8 cellular contexts compared by ENCODE assay signal in genomic region chr15:43518073-43518761, GRCh38. TPM values are rescaled to one million over a fixed set of nuclear protein-coding genes. Genes with fewer than 3 reads are reported as not detected.
DNase-seq lines count a peak whose midpoint lies in the region; ATAC-seq and TF ChIP-seq lines count a peak whose summit lies in the region.

No MANE protein-coding gene starts in this region.

- CTCF ChIA-PET in AG04449 (lab: Yijun Ruan, JAX), result interaction anchor here (0.8 to 1.5 kb wide), 3 partner anchors 8 to 83 kb away, joined by 3 to 6 read pairs (median 3); no protein-coding TSS in a partner anchor

- H3K9me3 Mint-ChIP-seq in HFFc6, result no peaks in the 10 kb centered on the region
- H3K9me3 Mint-ChIP-seq in natural killer cell treated with Interleukin-12 subunit alpha and Interleukin-12 subunit beta and Interleukin-15 and Interleukin-18, amount 100 ng/mL, for 72 hours, result no peaks in the 10 kb centered on the region

- H3K4me3 ChIP-seq in AG04449 (ENCODE audit: low read depth, low read length) (peak overlapping the region; percentile 98), fibroblast of pulmonary artery (replicated peaks; ENCODE audit: low read depth, low read length) (peak overlapping the region; percentile 59)

- POLR2A ChIA-PET in AG04449 (lab: Yijun Ruan, JAX), result interaction anchor here (0.6 to 2.1 kb wide), 4 partner anchors 9 to 142 kb away, joined by 3 to 7 read pairs (median 4); no protein-coding TSS in a partner anchor

- peak; percentile 38 for ATAC-seq in T-helper 17 cell
- ATAC-seq in natural killer cell treated with Interleukin-12 subunit alpha and Interleukin-12 subunit beta and Interleukin-15 and Interleukin-18, amount 100 ng/mL, for 72 hours, result peak in 1 of 2 donors; percentile 30
- ATAC-seq in HG02588 (IDR thresholded peaks at IDR 0.05; ENCODE audit: unreplicated experiment), result no peak
- ATAC-seq in GM19395 (IDR thresholded peaks at IDR 0.05; ENCODE audit: unreplicated experiment), result no peak

- DNase-seq in AG04449 (ENCODE audit: low read depth, low spot score) (no peak), HFFc6 (no peak), T-helper 17 cell (no peak), fibroblast of pulmonary artery (ENCODE audit: low read depth) (peak; percentile 22), 8988T (no peak)
- DNase-seq in natural killer cell treated with Interleukin-12 subunit alpha and Interleukin-12 subunit beta and Interleukin-15 and Interleukin-18, amount 100 ng/mL, for 72 hours (ENCODE audit: low spot score), result no peak

- peak overlapping the region; percentile 90 for H3K27ac Mint-ChIP-seq in HFFc6
- peak overlapping the region; percentile 91 for H3K27ac Mint-ChIP-seq in T-helper 17 cell
- H3K27ac Mint-ChIP-seq in natural killer cell treated with Interleukin-12 subunit alpha and Interleukin-12 subunit beta and Interleukin-15 and Interleukin-18, amount 100 ng/mL, for 72 hours, result no peak overlapping the region

- H3K27me3 Mint-ChIP-seq in HFFc6 (ENCODE audit: insufficient read depth), result peaks cover 2% of the 10 kb centered on the region
- H3K27me3 Mint-ChIP-seq in T-helper 17 cell, result peaks cover 20% of the 10 kb centered on the region
- peaks cover 28 to 42% of the 10 kb centered on the region in 2 donors for H3K27me3 Mint-ChIP-seq in natural killer cell treated with Interleukin-12 subunit alpha and Interleukin-12 subunit beta and Interleukin-15 and Interleukin-18, amount 100 ng/mL, for 72 hours

- TF ChIP-seq CTCF in AG04449 (IDR thresholded peaks at IDR 0.05; ENCODE audit: insufficient read depth, low read length, missing control alignments), result no peak
- TF ChIP-seq CTCF in HFFc6 (IDR thresholded peaks at IDR 0.05), result no peak
- TF ChIP-seq CTCF in fibroblast of pulmonary artery (IDR thresholded peaks at IDR 0.05; ENCODE audit: low read length, missing control alignments), result no peak

- peaks cover 27% of the 10 kb centered on the region for H3K36me3 Mint-ChIP-seq in HFFc6 (ENCODE audit: low read depth)
- H3K36me3 Mint-ChIP-seq in T-helper 17 cell (ENCODE audit: low read depth), result peaks cover 12% of the 10 kb centered on the region
- no peaks in the 10 kb centered on the region for H3K36me3 Mint-ChIP-seq in natural killer cell treated with Interleukin-12 subunit alpha and Interleukin-12 subunit beta and Interleukin-15 and Interleukin-18, amount 100 ng/mL, for 72 hours

- H3K4me1 Mint-ChIP-seq in HFFc6 (ENCODE audit: low read depth) (peaks cover 56% of the 10 kb centered on the region), T-helper 17 cell (peaks cover 41% of the 10 kb centered on the region)
- H3K4me1 Mint-ChIP-seq in natural killer cell treated with Interleukin-12 subunit alpha and Interleukin-12 subunit beta and Interleukin-15 and Interleukin-18, amount 100 ng/mL, for 72 hours (ENCODE audit: low read depth in 2 of 2), result peaks cover 11 to 21% of the 10 kb centered on the region in 2 donors

- H3K4me3 Mint-ChIP-seq in HFFc6 (peak overlapping the region; percentile 99), T-helper 17 cell (peak overlapping the region; percentile 74)
- peak overlapping the region; percentile 49 for H3K4me3 Mint-ChIP-seq in natural killer cell treated with Interleukin-12 subunit alpha and Interleukin-12 subunit beta and Interleukin-15 and Interleukin-18, amount 100 ng/mL, for 72 hours

- no peaks in the 10 kb centered on the region for H3K9me3 ChIP-seq in T-helper 17 cell (ENCODE audit: control insufficient read depth, low read length, poor library complexity, severe bottlenecking)

RNA-seq across cellular contexts. Expression of gene MAP1A, which starts 0.8 kb away (rescaled TPM):
- 100 to 1,000 TPM; 136 to 174 (median 169) TPM for total RNA-seq in HFFc6 (2021; fragmentation: NEBNext Ultra II Directional; extraction: Animal tissue kit (Norgen Biotek cat#: 25700))
- total RNA-seq in T-helper 17 cell, result 10 to 100 TPM in 1 of 2 donors, 1 to 10 TPM in 1; 5.3 to 16.0 TPM
- total RNA-seq in natural killer cell treated with Interleukin-12 subunit alpha and Interleukin-12 subunit beta and Interleukin-15 and Interleukin-18, amount 100 ng/mL, for 72 hours, result 1 to 10 TPM in 1 of 2 donors, under 1 TPM in 1; 0.24 to 1.2 TPM

RNA-seq across cellular contexts. Expression of gene TP53BP1, which starts 25.3 kb away (rescaled TPM):
- total RNA-seq in HFFc6 (2021; fragmentation: NEBNext Ultra II Directional; extraction: Animal tissue kit (Norgen Biotek cat#: 25700)), result 10 to 100 TPM; 44.7 to 49.5 (median 46.4) TPM
- 10 to 100 TPM; 48.0 to 51.6 TPM for total RNA-seq in T-helper 17 cell
- total RNA-seq in natural killer cell treated with Interleukin-12 subunit alpha and Interleukin-12 subunit beta and Interleukin-15 and Interleukin-18, amount 100 ng/mL, for 72 hours, result 10 to 100 TPM; 27.8 to 46.7 TPM

Comparison
In these comparisons a context has a peak if more than half of its experiments do, and no peak if none do; other contexts are left out.
1. H3K27ac Mint-ChIP-seq: peak in HFFc6 (single experiment) and T-helper 17 cell (single experiment); none in natural killer cell treated with Interleukin-12 subunit alpha and Interleukin-12 subunit beta and Interleukin-15 and Interleukin-18, amount 100 ng/mL, for 72 hours (0 of 2).
2. H3K4me3 Mint-ChIP-seq: peak in every context shown above with its lines; median percentile 99 in HFFc6; 74 in T-helper 17 cell; 49 in natural killer cell treated with Interleukin-12 subunit alpha and Interleukin-12 subunit beta and Interleukin-15 and Interleukin-18, amount 100 ng/mL, for 72 hours.
3. RNA of gene MAP1A, which starts 0.8 kb away (total RNA-seq): 136 to 174 TPM in HFFc6; 5.3 to 16.0 TPM in T-helper 17 cell and 0.24 to 1.2 TPM in natural killer cell treated with Interleukin-12 subunit alpha and Interleukin-12 subunit beta and Interleukin-15 and Interleukin-18, amount 100 ng/mL, for 72 hours; every median in the first group is over 4 times any median in the second.